Comparison of ENCODE assay signal across 10 cellular contexts in the genomic region with DNA sequence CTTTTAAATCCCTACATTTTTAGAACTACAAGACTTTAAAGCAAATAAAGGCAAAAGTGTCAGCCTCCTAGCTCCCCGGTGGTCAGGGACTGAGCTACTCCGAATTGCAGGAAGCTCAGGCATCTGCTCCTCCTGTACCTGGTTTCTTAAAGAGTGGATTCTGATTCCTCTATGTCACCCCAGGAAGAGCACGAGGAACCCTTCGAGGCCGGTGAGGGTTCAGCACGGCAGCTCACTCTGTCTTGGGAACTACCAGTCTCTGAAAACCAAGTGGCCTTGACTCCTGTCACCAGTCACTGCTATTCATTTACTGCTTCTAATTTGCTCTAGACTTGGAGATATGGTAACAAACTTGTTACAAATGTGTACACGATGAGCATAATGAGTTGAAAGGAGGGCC. TPM values are rescaled to one million over a fixed set of nuclear protein-coding genes. Genes with fewer than 3 reads are reported as not detected.
A peak's percentile ranks its signal among the peaks of the same experiment; 100 is the strongest.
DNase-seq lines count a peak whose midpoint lies in the region; ATAC-seq and TF ChIP-seq lines count a peak whose summit lies in the region.
"Had no signal": no experiment of that assay in that cellular context is flagged by ENCODE, and none has a peak within 500 bp of the region (broad histone marks: within the 10 kb centered on the region; RNA-seq: fewer than 3 reads in every experiment).

No MANE protein-coding gene starts in this region.

- peaks cover 63 to 87% (median 84%) of the 10 kb centered on the region in 10 experiments for H3K4me1 ChIP-seq in BLaER1 treated with 17β-estradiol and CSF1 and Interleukin-3, amounts not matched to agents 10 nM and 100 nM
- peaks cover 18 to 30% of the 10 kb centered on the region in 2 experiments for H3K4me1 ChIP-seq in trophoblast cell (ENCODE audit: control insufficient read depth in 1 of 2, insufficient read depth in 2 of 2, low read length in 2 of 2)

- peaks cover 2% of the 10 kb centered on the region for H3K79me2 ChIP-seq in trophoblast cell (ENCODE audit: control insufficient read depth, insufficient read depth, low read length, poor library complexity)

- no peak overlapping the region for H2AK5ac ChIP-seq in trophoblast cell (ENCODE audit: low read length)

- H3K27ac ChIP-seq in BLaER1 treated with 17β-estradiol and CSF1 and Interleukin-3, amounts not matched to agents 10 nM and 100 nM: peak overlapping the region in 7 of 11 experiments; percentile 4 to 96 (median 15); a peak in 7 of 22 replicates
- H3K27ac ChIP-seq in SK-N-MC (peak overlapping the region; percentile 61), trophoblast cell (ENCODE audit: low read depth, low read length) (peak overlapping the region; percentile 40)

- H4K20me1 ChIP-seq in BLaER1 treated with 17β-estradiol and CSF1 and Interleukin-3, amounts not matched to agents 10 nM and 100 nM: peaks cover 14 to 73% (median 63%) of the 10 kb centered on the region in 11 experiments; a peak in 21 of 22 replicates

- POLR2A ChIA-PET in activated CD4-positive, alpha-beta T cell treated with anti-CD3 and anti-CD28 coated beads for 36 hours (lab: Charles Lee): interaction anchor here (0.7 kb wide), 1 partner anchor 12 kb away, joined by 3 read pairs; no protein-coding TSS in a partner anchor

- H2BK120ac ChIP-seq in trophoblast cell (ENCODE audit: insufficient read depth, low read length, poor library complexity): peak overlapping the region; percentile 35

- H3K9me3 Mint-ChIP-seq in activated CD4-positive, alpha-beta T cell treated with anti-CD3 and anti-CD28 coated beads for 36 hours (ENCODE audit: low read depth): no peaks in the 10 kb centered on the region

- H3K4ac ChIP-seq in trophoblast cell (ENCODE audit: low read depth, low read length): no peak overlapping the region

- peak overlapping the region in 10 of 11 experiments; percentile 85 to 98 (median 92); a peak in 13 of 22 replicates for H3K9ac ChIP-seq in BLaER1 treated with 17β-estradiol and CSF1 and Interleukin-3, amounts not matched to agents 10 nM and 100 nM
- no peak overlapping the region for H3K9ac ChIP-seq in SK-N-MC (ENCODE audit: insufficient read length)
- H3K9ac ChIP-seq in trophoblast cell (ENCODE audit: low read length): no peak overlapping the region

- H4K12ac ChIP-seq in trophoblast cell (ENCODE audit: low read depth, low read length): no peak overlapping the region

- no peak overlapping the region for H3K4me3 Mint-ChIP-seq in activated CD4-positive, alpha-beta T cell treated with anti-CD3 and anti-CD28 coated beads for 36 hours

- no peak for TF ChIP-seq CTCF in foreskin fibroblast (IDR thresholded peaks at IDR 0.05; ENCODE audit: low read depth, low read length)

- DNase-seq in SK-N-MC (ENCODE audit: low read depth, low spot score) (no peak), foreskin fibroblast (no peak), trophoblast cell (no peak), NK-92 (lab: John Stamatoyannopoulos, UW; ENCODE audit: unreplicated experiment) (no peak), NAMALWA (ENCODE audit: low spot score) (no peak)
- no peak for DNase-seq in activated CD4-positive, alpha-beta T cell treated with anti-CD3 and anti-CD28 coated beads for 36 hours
- DNase-seq: NCI-H2081 treated with DMSO at 0.1 percent for 48 hours; stimulated activated CD4-positive, alpha-beta T cell treated with anti-CD3 and anti-CD28 coated beads, Interleukin-2, amount 100 ng/mL, for 24 hours had no signal

- CTCF ChIA-PET in activated CD4-positive, alpha-beta T cell treated with anti-CD3 and anti-CD28 coated beads for 36 hours (lab: Charles Lee): no interaction called here

- peak overlapping the region; percentile 41 for H4K91ac ChIP-seq in trophoblast cell (ENCODE audit: low read depth, low read length)

- H2BK12ac ChIP-seq in trophoblast cell (ENCODE audit: low read length): peak overlapping the region; percentile 3

- WGBS in trophoblast cell (ENCODE audit: extremely low coverage, insufficient coverage, insufficient read length): no CpG with 5 or more reads among the region's 7 CpGs

- no peak overlapping the region for H4K8ac ChIP-seq in trophoblast cell (ENCODE audit: low read depth, low read length)

- no peaks in the 10 kb centered on the region for H3K27me3 ChIP-seq in BLaER1 treated with 17β-estradiol and CSF1 and Interleukin-3, amounts not matched to agents 10 nM and 100 nM
- no peaks in the 10 kb centered on the region for H3K27me3 ChIP-seq in trophoblast cell (ENCODE audit: insufficient read depth, low read length)

- intact Hi-C loops in activated CD4-positive, alpha-beta T cell treated with anti-CD3 and anti-CD28 coated beads for 36 hours (cut with DNase I, micrococcal nuclease): loop anchor here in 1 of 2 experiments (5.0 to 10.0 kb wide), 3 partner anchors 141 to 591 kb away; a partner anchor contains a TSS

- ATAC-seq in activated CD4-positive, alpha-beta T cell treated with anti-CD3 and anti-CD28 coated beads for 36 hours: no peak
- no peak for ATAC-seq in GM21786 (IDR thresholded peaks at IDR 0.05; ENCODE audit: unreplicated experiment)

- H3K27me3 Mint-ChIP-seq in activated CD4-positive, alpha-beta T cell treated with anti-CD3 and anti-CD28 coated beads for 36 hours: no peaks in the 10 kb centered on the region

- H3K4me3 ChIP-seq in BLaER1 treated with 17β-estradiol and CSF1 and Interleukin-3, amounts not matched to agents 10 nM and 100 nM: peak overlapping the region in 1 of 10 experiments; percentile 97; a peak in 1 of 20 replicates
- H3K4me3 ChIP-seq in SK-N-MC (peak overlapping the region; percentile 29), foreskin fibroblast (ENCODE audit: low read depth in 1 of 2, low read length in 2 of 2) (peak overlapping the region; percentile 2 to 13), trophoblast cell (ENCODE audit: low read depth, low read length) (no peak overlapping the region)

- no peaks in the 10 kb centered on the region for H3K36me3 Mint-ChIP-seq in activated CD4-positive, alpha-beta T cell treated with anti-CD3 and anti-CD28 coated beads for 36 hours (ENCODE audit: low read depth)

- peaks cover 40% of the 10 kb centered on the region for H3K4me1 Mint-ChIP-seq in activated CD4-positive, alpha-beta T cell treated with anti-CD3 and anti-CD28 coated beads for 36 hours

- H2BK5ac ChIP-seq in trophoblast cell (ENCODE audit: low read depth, low read length, poor library complexity): no peak overlapping the region

- H3K14ac ChIP-seq in trophoblast cell (ENCODE audit: low read length): no peak overlapping the region

- peak overlapping the region; percentile 86 to 99 (median 96) for H3K4me2 ChIP-seq in BLaER1 treated with 17β-estradiol and CSF1 and Interleukin-3, amounts not matched to agents 10 nM and 100 nM
- no peak overlapping the region for H3K4me2 ChIP-seq in trophoblast cell (ENCODE audit: low read length)

- peaks cover 0 to 1% (median 0%) of the 10 kb centered on the region in 11 experiments; a peak in 1 of 22 replicates for H3K36me3 ChIP-seq in BLaER1 treated with 17β-estradiol and CSF1 and Interleukin-3, amounts not matched to agents 10 nM and 100 nM
- H3K36me3 ChIP-seq in SK-N-MC (ENCODE audit: insufficient read depth, low read length): no peaks in the 10 kb centered on the region
- no peaks in the 10 kb centered on the region for H3K36me3 ChIP-seq in trophoblast cell (ENCODE audit: control insufficient read depth in 1 of 2, insufficient read depth in 2 of 2, low read length in 2 of 2)

- H3K9me3 ChIP-seq in BLaER1 treated with 17β-estradiol and CSF1 and Interleukin-3, amounts not matched to agents 10 nM and 100 nM (replicated peaks in 1 of 11): peaks cover 0 to 3% (median 0%) of the 10 kb centered on the region in 11 experiments; a peak in 2 of 22 replicates
- H3K9me3 ChIP-seq in SK-N-MC (ENCODE audit: low read depth, low read length): no peaks in the 10 kb centered on the region
- peaks cover 3% of the 10 kb centered on the region for H3K9me3 ChIP-seq in trophoblast cell (ENCODE audit: insufficient read depth, low read depth, low read length)

- H3K79me1 ChIP-seq in trophoblast cell (ENCODE audit: low read length): peaks cover 5% of the 10 kb centered on the region

- H3K27ac Mint-ChIP-seq in activated CD4-positive, alpha-beta T cell treated with anti-CD3 and anti-CD28 coated beads for 36 hours: no peak overlapping the region

- H3K23ac ChIP-seq in trophoblast cell (ENCODE audit: low read length): no peak overlapping the region

- H2AFZ ChIP-seq in trophoblast cell (ENCODE audit: insufficient read depth, low read length, poor library complexity): no peak overlapping the region

- peak overlapping the region; percentile 57 for H3K18ac ChIP-seq in trophoblast cell (ENCODE audit: low read length)

RNA-seq across cellular contexts. Expression of a gene that starts 2.3 kb away (rescaled TPM):
- 2.0 and 2.2 TPM in 2 replicates for polyA plus RNA-seq in trophoblast cell (2013)
- 10 to 100 TPM; 12.2 to 13.5 TPM for total RNA-seq in activated CD4-positive, alpha-beta T cell treated with anti-CD3 and anti-CD28 coated beads for 36 hours

RNA-seq across cellular contexts. Expression of a gene that starts 34.2 kb away (rescaled TPM):
- 6.4 and 6.5 TPM in 2 replicates for polyA plus RNA-seq in trophoblast cell (2013)
- 1 to 10 TPM; 8.5 to 9.8 TPM for total RNA-seq in activated CD4-positive, alpha-beta T cell treated with anti-CD3 and anti-CD28 coated beads for 36 hours

RNA-seq across cellular contexts. Expression of a gene that starts 46.3 kb away (rescaled TPM):
- polyA plus RNA-seq in trophoblast cell (2013): 4.2 and 4.3 TPM in 2 replicates
- total RNA-seq in activated CD4-positive, alpha-beta T cell treated with anti-CD3 and anti-CD28 coated beads for 36 hours: 1 to 10 TPM; 1.8 to 4.0 TPM

Comparison
In these comparisons a context has a peak if more than half of its experiments do, and no peak if none do; other contexts are left out.
1. H3K9ac ChIP-seq: peak in BLaER1 treated with 17β-estradiol and CSF1 and Interleukin-3, amounts not matched to agents 10 nM and 100 nM (10 of 11); none in SK-N-MC (single experiment) and trophoblast cell (single experiment).
2. Peak in every context shown above with its lines, with median percentiles within 50 percentile points of each other: H3K27ac ChIP-seq.